22 cellular contexts compared by ENCODE assay signal in the genomic region with DNA sequence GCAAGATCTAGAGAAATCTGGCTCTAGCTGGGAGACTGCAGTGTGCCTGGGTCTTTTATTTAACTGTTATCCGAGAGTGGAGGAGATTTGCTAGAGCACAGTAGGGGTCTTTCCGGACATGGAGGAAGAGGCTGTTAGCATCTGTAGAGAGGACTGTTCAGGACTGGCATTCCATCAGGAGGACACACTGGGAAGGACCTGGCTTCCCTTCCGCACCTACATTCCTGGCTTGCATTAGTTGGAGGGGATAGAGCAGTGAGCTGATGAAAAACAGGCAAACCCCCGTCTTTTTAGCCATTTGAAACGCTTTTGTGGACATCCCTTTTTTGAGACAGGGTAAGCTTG. TPM values are rescaled to one million over a fixed set of nuclear protein-coding genes. Genes with fewer than 3 reads are reported as not detected.
DNase-seq lines count a peak whose midpoint lies in the region; ATAC-seq, FAIRE-seq and TF ChIP-seq lines count a peak whose summit lies in the region.
"Had no signal": no experiment of that assay in that cellular context is flagged by ENCODE, and none has a peak within 500 bp of the region (broad histone marks: within the 10 kb centered on the region; RNA-seq: fewer than 3 reads in every experiment).

No MANE protein-coding gene starts in this region.

- H3K4me3 ChIP-seq in A549 (no peak overlapping the region), HUES6 (ENCODE audit: low read depth, low read length) (peak overlapping the region; percentile 49), dorsolateral prefrontal cortex (peak overlapping the region in 18 of 59 donors; percentile 50 to 80 (median 67))

- DNase-seq in A549 (ENCODE audit: low read depth in 1 of 2, low spot score in 1 of 2) = no peak
- no peak for DNase-seq in dorsolateral prefrontal cortex
- peak; percentile 57 for DNase-seq in iPS-NIHi7 (ENCODE audit: extremely low spot score)
- DNase-seq in NCI-H510A treated with DMSO at 0.1 percent for 48 hours (lab: John Stamatoyannopoulos, UW) = no peak
- DNase-seq in left lobe of liver (ENCODE audit: low spot score) = no peak
- DNase-seq in activated CD4-positive, CD25-positive, alpha-beta regulatory T cell treated with anti-CD3 and anti-CD28 coated beads, Interleukin-2, amount 50 U/mL, for 72 hours = no peak
- no peak for DNase-seq in stimulated activated CD4-positive, alpha-beta T cell treated with anti-CD3 and anti-CD28 coated beads, Interleukin-12 subunit alpha, Interleukin-12 subunit beta, amount 100 ng/mL, for 4 hours
- DNase-seq: 8988T; activated CD4-positive, alpha-beta T cell treated with anti-CD3 and anti-CD28 coated beads, Interleukin-2, amount 50 U/mL, for 1 hour; activated naive CD8-positive, alpha-beta T cell treated with anti-CD3 and anti-CD28 coated beads, Interleukin-2, amount 10 ng/mL, durations not matched to agents 7 days and 5 days; BE2C; dermis blood vessel endothelial cell; foreskin keratinocyte; KBM-7; left ventricle myocardium inferior; NCI-H1694 treated with DMSO at 0.1 percent for 48 hours; PC-3; T-helper 17 cell had no signal

- H3K27ac ChIP-seq in A549 (no peak overlapping the region), HUES6 (ENCODE audit: low read depth, low read length) (no peak overlapping the region), dorsolateral prefrontal cortex (peak overlapping the region in 42 of 59 donors; percentile 46 to 94 (median 84))
- H3K27ac ChIP-seq: foreskin keratinocyte, left ventricle myocardium inferior, spleen, vagina had no signal

- CTCF ChIA-PET in A549 (lab: Yijun Ruan, JAX) = interaction anchor here (1.0 to 2.2 kb wide), 4 partner anchors 122 to 590 kb away, joined by 3 to 8 read pairs (median 4); no protein-coding TSS in a partner anchor

- H3K36me3 ChIP-seq in HUES6 (ENCODE audit: control insufficient read depth, insufficient read depth, low read length) = no peaks in the 10 kb centered on the region
- H3K36me3 ChIP-seq: BE2C, left ventricle myocardium inferior, spleen, vagina had no signal

- peaks cover 61% of the 10 kb centered on the region for H3K27me3 ChIP-seq in HUES6 (ENCODE audit: control insufficient read depth, insufficient read depth, low read length)
- peaks cover 0 to 79% (median 47%) of the 10 kb centered on the region in 45 donors for H3K27me3 ChIP-seq in dorsolateral prefrontal cortex
- H3K27me3 ChIP-seq: BE2C had no signal

- POLR2A ChIA-PET in A549 (lab: Yijun Ruan, JAX) = no interaction called here

- H3K9me3 ChIP-seq in A549 = no peaks in the 10 kb centered on the region
- H3K9me3 ChIP-seq in HUES6 (ENCODE audit: control insufficient read depth, insufficient read depth, low read depth, low read length) = no peaks in the 10 kb centered on the region
- H3K9me3 ChIP-seq: BE2C, left ventricle myocardium inferior, spleen, vagina had no signal

- H3K4me2 ChIP-seq in A549 = peak overlapping the region; percentile 83; the same call in 2 of the 3 replicates

- H3K4me1 ChIP-seq in A549 (0 out of 3 replicates have a peak, but pooled peaks cover 5% of the 10 kb centered on the region), HUES6 (ENCODE audit: control insufficient read depth, insufficient read depth, low read length) (peaks cover 41% of the 10 kb centered on the region)
- H3K4me1 ChIP-seq: BE2C, foreskin keratinocyte had no signal

- no peak for TF ChIP-seq RAD21 in A549 (conservative IDR thresholded peaks at IDR 0.05 in 1 of 2, IDR thresholded peaks at IDR 0.05 in 1 of 2)

- WGBS in A549 (ENCODE audit: missing lambda C conversion rate) = 54% methylated on average over 5 of the region's 5 CpGs

- ATAC-seq in A549 (no peak; a peak in 1 of 6 replicates), left lobe of liver (no peak)
- ATAC-seq: activated T-helper 17 cell treated with anti-CD3 and anti-CD28 coated beads, Interleukin-2, amount 50 U/mL, for 72 hours; PC-3; T-helper 17 cell had no signal

- no peak for FAIRE-seq in A549 (lab: Jason Lieb, UNC)

- peak overlapping the region; percentile 40 for H3K9ac ChIP-seq in HUES6 (ENCODE audit: low read length)

- intact Hi-C loops in dorsolateral prefrontal cortex (cut with DNase I) = loop anchor here (5.0 to 10.0 kb wide), 2 partner anchors 588 to 1185 kb away; no protein-coding TSS in a partner anchor

- no peak for TF ChIP-seq POLR2A in A549 (IDR thresholded peaks at IDR 0.05; ENCODE audit: low read length)

- no peak for TF ChIP-seq EP300 in A549 (IDR thresholded peaks at IDR 0.05)

- no peak for TF ChIP-seq CTCF in A549 (IDR thresholded peaks at IDR 0.05)
- TF ChIP-seq CTCF in dorsolateral prefrontal cortex (IDR thresholded peaks at IDR 0.05 in 54 of 56, conservative IDR thresholded peaks at IDR 0.05 in 2 of 56; ENCODE audit: low read depth in 1 of 56, partially characterized antibody in 56 of 56) = no peak

TF ChIP-seq in A549, 52 proteins besides CTCF, POLR2A, EP300 and RAD21 (continues in another document):
- no peak for TF ChIP-seq HEYL (CRISPR knock-in tag; IDR thresholded peaks at IDR 0.05)
- no peak for TF ChIP-seq E2F6 (IDR thresholded peaks at IDR 0.05; ENCODE audit: borderline replicate concordance, low read depth)
- TF ChIP-seq, protein P1, sequence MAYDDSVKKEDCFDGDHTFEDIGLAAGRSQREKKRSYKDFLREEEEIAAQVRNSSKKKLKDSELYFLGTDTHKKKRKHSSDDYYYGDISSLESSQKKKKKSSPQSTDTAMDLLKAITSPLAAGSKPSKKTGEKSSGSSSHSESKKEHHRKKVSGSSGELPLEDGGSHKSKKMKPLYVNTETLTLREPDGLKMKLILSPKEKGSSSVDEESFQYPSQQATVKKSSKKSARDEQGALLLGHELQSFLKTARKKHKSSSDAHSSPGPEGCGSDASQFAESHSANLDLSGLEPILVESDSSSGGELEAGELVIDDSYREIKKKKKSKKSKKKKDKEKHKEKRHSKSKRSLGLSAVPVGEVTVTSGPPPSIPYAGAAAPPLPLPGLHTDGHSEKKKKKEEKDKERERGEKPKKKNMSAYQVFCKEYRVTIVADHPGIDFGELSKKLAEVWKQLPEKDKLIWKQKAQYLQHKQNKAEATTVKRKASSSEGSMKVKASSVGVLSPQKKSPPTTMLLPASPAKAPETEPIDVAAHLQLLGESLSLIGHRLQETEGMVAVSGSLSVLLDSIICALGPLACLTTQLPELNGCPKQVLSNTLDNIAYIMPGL (CRISPR knock-in tag; IDR thresholded peaks at IDR 0.05; ENCODE audit: borderline replicate concordance) = no peak
- no peak for TF ChIP-seq NFE2L2 (conservative IDR thresholded peaks at IDR 0.05; ENCODE audit: low read length)
- no peak for TF ChIP-seq CBX2 (IDR thresholded peaks at IDR 0.05; ENCODE audit: borderline replicate concordance, low read depth)
- TF ChIP-seq ZC3H11A (IDR thresholded peaks at IDR 0.05) = no peak
- no peak for TF ChIP-seq CHD4 (IDR thresholded peaks at IDR 0.05; ENCODE audit: borderline replicate concordance)
- no peak for TF ChIP-seq KDM5A (IDR thresholded peaks at IDR 0.05)
- TF ChIP-seq, protein P2, sequence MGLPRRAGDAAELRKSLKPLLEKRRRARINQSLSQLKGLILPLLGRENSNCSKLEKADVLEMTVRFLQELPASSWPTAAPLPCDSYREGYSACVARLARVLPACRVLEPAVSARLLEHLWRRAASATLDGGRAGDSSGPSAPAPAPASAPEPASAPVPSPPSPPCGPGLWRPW (IDR thresholded peaks at IDR 0.05) = no peak
- TF ChIP-seq MAZ (IDR thresholded peaks at IDR 0.05; ENCODE audit: borderline replicate concordance, low read depth, low read length) = no peak
- no peak for TF ChIP-seq BCL3 (IDR thresholded peaks at IDR 0.05)
- TF ChIP-seq, protein P3, sequence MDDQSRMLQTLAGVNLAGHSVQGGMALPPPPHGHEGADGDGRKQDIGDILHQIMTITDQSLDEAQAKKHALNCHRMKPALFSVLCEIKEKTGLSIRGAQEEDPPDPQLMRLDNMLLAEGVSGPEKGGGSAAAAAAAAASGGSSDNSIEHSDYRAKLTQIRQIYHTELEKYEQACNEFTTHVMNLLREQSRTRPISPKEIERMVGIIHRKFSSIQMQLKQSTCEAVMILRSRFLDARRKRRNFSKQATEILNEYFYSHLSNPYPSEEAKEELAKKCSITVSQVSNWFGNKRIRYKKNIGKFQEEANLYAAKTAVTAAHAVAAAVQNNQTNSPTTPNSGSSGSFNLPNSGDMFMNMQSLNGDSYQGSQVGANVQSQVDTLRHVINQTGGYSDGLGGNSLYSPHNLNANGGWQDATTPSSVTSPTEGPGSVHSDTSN (IDR thresholded peaks at IDR 0.05) = no peak
- no peak for TF ChIP-seq ESRRA (IDR thresholded peaks at IDR 0.05; ENCODE audit: borderline replicate concordance, low read length)
- TF ChIP-seq, protein P4, sequence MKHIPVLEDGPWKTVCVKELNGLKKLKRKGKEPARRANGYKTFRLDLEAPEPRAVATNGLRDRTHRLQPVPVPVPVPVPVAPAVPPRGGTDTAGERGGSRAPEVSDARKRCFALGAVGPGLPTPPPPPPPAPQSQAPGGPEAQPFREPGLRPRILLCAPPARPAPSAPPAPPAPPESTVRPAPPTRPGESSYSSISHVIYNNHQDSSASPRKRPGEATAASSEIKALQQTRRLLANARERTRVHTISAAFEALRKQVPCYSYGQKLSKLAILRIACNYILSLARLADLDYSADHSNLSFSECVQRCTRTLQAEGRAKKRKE (CRISPR knock-in tag; IDR thresholded peaks at IDR 0.05; ENCODE audit: low read depth) = no peak
- no peak for TF ChIP-seq ZSCAN20 (CRISPR knock-in tag; IDR thresholded peaks at IDR 0.05)

RNA-seq across cellular contexts. Expression of gene PIEZO2, which starts 0.9 kb away (rescaled TPM):
- polyA plus RNA-seq in A549 (2011; rRNA removed) (0.80 and 1.3 TPM in 2 replicates), A549 (2017; fragmentation: RNase III; extraction: RNeasy Plus Mini Kit Qiagen cat#74134 plus additional on column Dnase treatment) (1.4 to 1.8 TPM (median 1.6 TPM) in 3 replicates)
- polyA plus RNA-seq in A549 (2012; cell fraction: cytosol; rRNA removed) = 0.18 and 0.26 TPM in 2 replicates
- 0.34 and 0.67 TPM in 2 replicates for polyA plus RNA-seq in A549 (2012; cell fraction: nucleus; rRNA removed)
- polyA minus RNA-seq in A549 (2011; rRNA and poly(A)+ RNA removed) = 2.3 and 3.6 TPM in 2 replicates
- total RNA-seq in dorsolateral prefrontal cortex (100 to 1,000 TPM in 1 of 120 experiments, 10 to 100 TPM in 109, 1 to 10 TPM in 10; 3.3 to 115 (median 29.1) TPM), left lobe of liver (7.3 TPM)
- total RNA-seq: activated naive CD8-positive, alpha-beta T cell treated with anti-CD3 and anti-CD28 coated beads, Interleukin-2, amount 10 ng/mL, durations not matched to agents 7 days and 5 days; activated T-helper 17 cell treated with anti-CD3 and anti-CD28 coated beads, Interleukin-2, amount 50 U/mL, for 72 hours; foreskin keratinocyte; PC-3; T-helper 17 cell had no signal
- polyA plus RNA-seq: foreskin keratinocyte had no signal

Comparison
In these comparisons a context has a peak if more than half of its experiments do, and no peak if none do; other contexts are left out.
1. H3K27ac ChIP-seq: peak in dorsolateral prefrontal cortex (42 of 59); none in A549 (0 of 2) and HUES6 (single experiment).